In the genomic region with DNA sequence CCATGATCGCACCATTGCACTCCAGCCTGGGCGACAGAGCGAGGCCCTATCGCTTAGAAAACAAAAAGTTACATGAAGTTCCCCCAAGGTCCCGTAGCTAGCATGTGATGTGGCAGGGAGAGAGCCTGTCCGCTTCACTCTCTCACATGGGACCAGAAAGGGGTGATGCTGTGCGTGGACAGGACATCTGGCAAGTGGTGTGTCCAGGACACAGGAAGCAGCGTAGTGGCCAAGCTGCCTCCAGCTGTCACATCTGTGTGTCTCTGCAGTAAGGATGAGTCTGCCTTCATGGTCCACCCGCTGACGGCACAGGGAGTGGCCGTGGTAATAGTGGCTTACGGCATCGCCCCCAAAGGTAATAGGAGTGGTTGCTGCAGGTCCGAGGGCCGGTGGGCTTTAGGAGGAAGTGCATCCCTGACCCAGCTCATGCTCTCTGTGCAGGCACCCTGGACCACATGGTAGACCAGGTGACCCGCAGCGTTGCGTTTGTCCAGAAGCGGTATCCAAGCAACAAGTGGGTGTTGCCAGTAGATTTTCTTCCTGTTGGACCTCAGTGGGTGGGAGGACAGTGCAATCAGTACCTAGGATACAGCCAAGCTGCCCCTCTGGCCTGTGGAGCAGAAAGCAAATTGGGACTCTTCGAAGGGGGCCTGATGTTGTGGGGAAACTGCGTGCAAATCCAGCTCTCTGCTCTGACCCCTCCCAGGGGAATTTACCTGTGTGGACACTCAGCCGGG, we compare ENCODE assay signal across 1 cellular context.
TF ChIP-seq lines count a peak whose summit lies in the region.

No MANE protein-coding gene starts in this region.

TF ChIP-seq in HepG2, 621 proteins besides CTCF, POLR2A, EP300 and RAD21 (continued from another document):
- no peak for TF ChIP-seq ZNF318 (CRISPR knock-in tag; IDR thresholded peaks at IDR 0.05)
